ENCODE assay signal across 16 cellular contexts in the genomic region with DNA sequence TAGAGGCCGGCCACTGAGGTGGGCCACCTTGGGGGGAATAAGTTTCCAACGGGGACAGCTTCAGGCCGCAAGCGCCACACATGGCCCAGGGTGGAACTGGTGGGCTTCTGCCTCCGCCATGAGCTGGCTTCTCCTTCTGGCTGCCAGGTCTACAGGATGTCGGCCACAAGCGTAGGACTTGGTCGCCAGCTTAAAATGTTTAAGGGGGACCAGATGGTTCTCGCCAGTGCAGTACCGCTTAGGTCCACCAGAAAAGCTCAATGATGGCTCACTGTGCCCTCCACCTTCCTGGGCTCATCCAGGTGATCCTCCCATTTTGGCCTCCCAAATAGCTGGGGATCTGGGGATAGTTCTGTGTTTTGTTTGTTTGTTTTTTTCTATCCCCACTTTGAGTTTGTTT.
"Had no signal": no experiment of that assay in that cellular context is flagged by ENCODE, and none has a peak within 500 bp of the region (broad histone marks: within the 10 kb centered on the region; RNA-seq: fewer than 3 reads in every experiment).

No MANE protein-coding gene starts in this region.

- H3K27ac Mint-ChIP-seq: activated naive CD8-positive, alpha-beta T cell treated with anti-CD3 and anti-CD28 coated beads for 36 hours; activated T-helper 1 cell treated with anti-CD3 and anti-CD28 coated beads, Interleukin-12 subunit alpha, Interleukin-12 subunit beta, Interleukin-2, Interleukin-4 antibody, amounts not matched to agents 30 ng/mL and 10 ng/mL and 1 ng/mL, durations not matched to agents 14 hours and 24 hours and 36 hours had no signal

- H3K9me3 Mint-ChIP-seq: activated naive CD8-positive, alpha-beta T cell treated with anti-CD3 and anti-CD28 coated beads for 36 hours; activated T-helper 1 cell treated with anti-CD3 and anti-CD28 coated beads, Interleukin-12 subunit alpha, Interleukin-12 subunit beta, Interleukin-2, Interleukin-4 antibody, amounts not matched to agents 30 ng/mL and 10 ng/mL and 1 ng/mL, durations not matched to agents 14 hours and 24 hours and 36 hours; naive thymus-derived CD8-positive, alpha-beta T cell had no signal

- H3K4me3 Mint-ChIP-seq: activated naive CD8-positive, alpha-beta T cell treated with anti-CD3 and anti-CD28 coated beads for 36 hours; activated T-helper 1 cell treated with anti-CD3 and anti-CD28 coated beads, Interleukin-12 subunit alpha, Interleukin-12 subunit beta, Interleukin-2, Interleukin-4 antibody, amounts not matched to agents 30 ng/mL and 10 ng/mL and 1 ng/mL, durations not matched to agents 14 hours and 24 hours and 36 hours; naive thymus-derived CD8-positive, alpha-beta T cell had no signal

- H3K4me1 Mint-ChIP-seq: activated naive CD8-positive, alpha-beta T cell treated with anti-CD3 and anti-CD28 coated beads for 36 hours had no signal

- H3K27me3 Mint-ChIP-seq: activated naive CD8-positive, alpha-beta T cell treated with anti-CD3 and anti-CD28 coated beads for 36 hours; naive thymus-derived CD8-positive, alpha-beta T cell had no signal

- H3K9me3 ChIP-seq: gastrocnemius medialis, mucosa of descending colon, neutrophil, transverse colon had no signal

- H3K4me1 ChIP-seq: gastrocnemius medialis, transverse colon had no signal

- DNase-seq: activated CD4-positive, alpha-beta T cell treated with anti-CD3 and anti-CD28 coated beads for 4 hours; activated naive CD8-positive, alpha-beta T cell treated with anti-CD3 and anti-CD28 coated beads for 36 hours; brain microvascular endothelial cell; effector CD8-positive, alpha-beta T cell; gastrocnemius medialis; islet precursor cell; mucosa of descending colon; naive thymus-derived CD8-positive, alpha-beta T cell; stimulated activated CD4-positive, alpha-beta T cell treated with anti-CD3 and anti-CD28 coated beads, Interleukin-4, amount 100 ng/mL, for 4 hours; stimulated activated CD8-positive, alpha-beta memory T cell treated with anti-CD3 and anti-CD28 coated beads, Interleukin-4, amount 100 ng/mL, for 48 hours; stimulated activated naive CD4-positive, alpha-beta T cell treated with Interleukin-2 at 50 U/mL for 16 hours; transverse colon had no signal

- H3K27me3 ChIP-seq: brain microvascular endothelial cell, gastrocnemius medialis, neutrophil, transverse colon had no signal

- ATAC-seq: gastrocnemius medialis; mucosa of descending colon; naive thymus-derived CD8-positive, alpha-beta T cell had no signal

- H3K27ac ChIP-seq: brain microvascular endothelial cell, gastrocnemius medialis, neutrophil, skin epidermis, transverse colon had no signal

- H3K4me3 ChIP-seq: gastrocnemius medialis, lung, mucosa of descending colon, skin epidermis, transverse colon had no signal
